Comparison of ENCODE assay signal across 21 cellular contexts in genomic region chr6:159999240-159999671, GRCh38. TPM values are rescaled to one million over a fixed set of nuclear protein-coding genes. Genes with fewer than 3 reads are reported as not detected.
DNase-seq lines count a peak whose midpoint lies in the region; ATAC-seq and TF ChIP-seq lines count a peak whose summit lies in the region.
"Had no signal": no experiment of that assay in that cellular context is flagged by ENCODE, and none has a peak within 500 bp of the region (broad histone marks: within the 10 kb centered on the region; RNA-seq: fewer than 3 reads in every experiment).

No MANE protein-coding gene starts in this region.

- TF ChIP-seq CTCF in IMR-90 (conservative IDR thresholded peaks at IDR 0.05; ENCODE audit: low read depth, low read length): no peak
- no peak for TF ChIP-seq CTCF in stomach (IDR thresholded peaks at IDR 0.05)

- H3K36me3 ChIP-seq in IMR-90 (ENCODE audit: control insufficient read depth, insufficient read depth, low read length): peaks cover 9% of the 10 kb centered on the region; the same call in 1 of the 2 replicates
- peaks cover 0 to 27% (median 10%) of the 10 kb centered on the region in 4 donors for H3K36me3 ChIP-seq in stomach

- H3K4ac ChIP-seq in IMR-90 (ENCODE audit: low read depth, low read length): no peak overlapping the region

- H4K91ac ChIP-seq in IMR-90 (ENCODE audit: insufficient read depth, low read depth, low read length): no peak overlapping the region

- no peak overlapping the region for H2BK120ac ChIP-seq in IMR-90 (ENCODE audit: low read depth, low read length)

- 0 out of 2 replicates have a peak, but pooled peaks have one; percentile 17 for ATAC-seq in IMR-90 (ENCODE audit: low read depth)
- no peak for ATAC-seq in natural killer cell treated with Interleukin-12 subunit alpha and Interleukin-12 subunit beta and Interleukin-15 and Interleukin-18, amount 100 ng/mL, for 72 hours

- no peak for TF ChIP-seq POLR2A in IMR-90 (IDR thresholded peaks at IDR 0.05; ENCODE audit: low read depth, low read length)
- no peak for TF ChIP-seq POLR2A in stomach (IDR thresholded peaks at IDR 0.05)

- H3K27ac ChIP-seq in IMR-90 (ENCODE audit: insufficient read depth, low read length): no peak overlapping the region
- no peak overlapping the region for H3K27ac ChIP-seq in stomach
- H3K27ac ChIP-seq: HL-60, right lobe of liver had no signal

- peaks cover 24% of the 10 kb centered on the region for H3K4me1 Mint-ChIP-seq in T-helper 2 cell treated with Interferon-gamma antibody and Interleukin-4, amounts not matched to agents 5 μg/mL and 100 μg/mL, for 36 hours (ENCODE audit: low read depth)
- H3K4me1 Mint-ChIP-seq in activated naive CD8-positive, alpha-beta T cell treated with anti-CD3 and anti-CD28 coated beads for 36 hours: peaks cover 47% of the 10 kb centered on the region
- H3K4me1 Mint-ChIP-seq in natural killer cell treated with Interleukin-12 subunit alpha and Interleukin-12 subunit beta and Interleukin-15 and Interleukin-18, amount 100 ng/mL, for 72 hours (ENCODE audit: low read depth in 2 of 2): peaks cover 64 to 72% of the 10 kb centered on the region in 2 donors

- no peak overlapping the region for H4K8ac ChIP-seq in IMR-90 (ENCODE audit: low read depth in 2 of 2, low read length in 2 of 2)

- WGBS in IMR-90 (ENCODE audit: extremely low coverage in 2 of 2, insufficient read length in 1 of 2), 2 experiments: 100% methylated on average over 1 of the region's 6 CpGs; no CpG with 5 or more reads in 1 of the 2 experiments
- WGBS in stomach, 5 donors: 81 to 94% (median 87%) methylated on average over 6 of the region's 6 CpGs

- no peak overlapping the region for H2AK9ac ChIP-seq in IMR-90 (replicated peaks; ENCODE audit: low read depth, low read length, poor library complexity)

- intact Hi-C loops in IMR-90 (cut with micrococcal nuclease): no loop called here
- intact Hi-C loops in stomach (cut with DNase I; ENCODE audit: low total_unique reads): no loop called here

- no peak overlapping the region for H2BK20ac ChIP-seq in IMR-90 (ENCODE audit: low read depth, low read length)

- no peak overlapping the region for H3K4me2 ChIP-seq in IMR-90 (ENCODE audit: low read depth, low read length)

- H3K4me1 ChIP-seq in IMR-90 (ENCODE audit: control insufficient read depth, insufficient read depth, low read length): no peaks in the 10 kb centered on the region; the same call in 1 of the 2 replicates
- H3K4me1 ChIP-seq in stomach: peaks cover 0 to 28% (median 13%) of the 10 kb centered on the region in 4 donors

- dilution Hi-C loops in IMR-90 (cut with HindIII; ENCODE audit: low sequenced_read_pairs, unreplicated experiment): no loop called here

- H3K4me3 Mint-ChIP-seq in T-helper 2 cell treated with Interferon-gamma antibody and Interleukin-4, amounts not matched to agents 5 μg/mL and 100 μg/mL, for 36 hours: no peak overlapping the region
- peak overlapping the region; percentile 44 for H3K4me3 Mint-ChIP-seq in activated naive CD8-positive, alpha-beta T cell treated with anti-CD3 and anti-CD28 coated beads for 36 hours
- H3K4me3 Mint-ChIP-seq in natural killer cell treated with Interleukin-12 subunit alpha and Interleukin-12 subunit beta and Interleukin-15 and Interleukin-18, amount 100 ng/mL, for 72 hours: peak overlapping the region; percentile 31
- H3K4me3 Mint-ChIP-seq: B cell, type B pancreatic cell had no signal

- peaks cover 9% of the 10 kb centered on the region; the same call in 1 of the 2 replicates for H3K9me1 ChIP-seq in IMR-90 (ENCODE audit: insufficient read depth, low read length)

- H3K27ac Mint-ChIP-seq in T-helper 2 cell treated with Interferon-gamma antibody and Interleukin-4, amounts not matched to agents 5 μg/mL and 100 μg/mL, for 36 hours: peak overlapping the region; percentile 18
- H3K27ac Mint-ChIP-seq in activated naive CD8-positive, alpha-beta T cell treated with anti-CD3 and anti-CD28 coated beads for 36 hours: peak overlapping the region; percentile 69
- H3K27ac Mint-ChIP-seq in natural killer cell treated with Interleukin-12 subunit alpha and Interleukin-12 subunit beta and Interleukin-15 and Interleukin-18, amount 100 ng/mL, for 72 hours: peak overlapping the region; percentile 21 to 90
- H3K27ac Mint-ChIP-seq: B cell, type B pancreatic cell had no signal

- no peak for TF ChIP-seq RAD21 in IMR-90 (IDR thresholded peaks at IDR 0.05; ENCODE audit: low read length)

- no peak overlapping the region for H2BK5ac ChIP-seq in IMR-90 (ENCODE audit: low read depth, low read length, poor library complexity, severe bottlenecking)

- H3K18ac ChIP-seq in IMR-90 (ENCODE audit: low read depth, low read length): no peak overlapping the region

- H2AFZ ChIP-seq in IMR-90 (replicated peaks; ENCODE audit: low read length, poor library complexity): no peak overlapping the region

- no peak for TF ChIP-seq EP300 in stomach (IDR thresholded peaks at IDR 0.05)

- in situ Hi-C loops in IMR-90 (cut with MboI; ENCODE audit: low sequenced_read_pairs): no loop called here

- H3K27me3 ChIP-seq in IMR-90 (ENCODE audit: control insufficient read depth, insufficient read depth, low read length) (no peaks in the 10 kb centered on the region), stomach (no peaks in the 10 kb centered on the region)
- H3K27me3 ChIP-seq: right lobe of liver had no signal

- BruUV-seq in IMR-90 (replicated peaks; lab: Mats Ljungman, UMichigan): no TSS peak

- POLR2A ChIA-PET in IMR-90 (lab: Charles Lee; ENCODE audit: unreplicated experiment): no interaction called here

- H2BK15ac ChIP-seq in IMR-90 (ENCODE audit: low read depth, low read length): no peak overlapping the region

- no peaks in the 10 kb centered on the region for H3K27me3 Mint-ChIP-seq in T-helper 2 cell treated with Interferon-gamma antibody and Interleukin-4, amounts not matched to agents 5 μg/mL and 100 μg/mL, for 36 hours (ENCODE audit: low read depth)
- no peaks in the 10 kb centered on the region for H3K27me3 Mint-ChIP-seq in activated naive CD8-positive, alpha-beta T cell treated with anti-CD3 and anti-CD28 coated beads for 36 hours
- H3K27me3 Mint-ChIP-seq in natural killer cell treated with Interleukin-12 subunit alpha and Interleukin-12 subunit beta and Interleukin-15 and Interleukin-18, amount 100 ng/mL, for 72 hours: no peaks in the 10 kb centered on the region
- H3K27me3 Mint-ChIP-seq: B cell, type B pancreatic cell had no signal

- no peak overlapping the region for H3K56ac ChIP-seq in IMR-90 (ENCODE audit: extremely low read depth, insufficient read depth, low read length)

- H3K9ac ChIP-seq in IMR-90 (ENCODE audit: low read depth, low read length): no peak overlapping the region

- no peak overlapping the region for H3K23ac ChIP-seq in IMR-90 (ENCODE audit: low read depth, low read length)

- peaks cover 37 to 71% of the 10 kb centered on the region in 2 experiments for H3K79me1 ChIP-seq in IMR-90 (ENCODE audit: low read depth in 1 of 2, low read length in 2 of 2)

- H2AK5ac ChIP-seq in IMR-90 (ENCODE audit: low read depth, low read length): no peak overlapping the region

- H3K9me3 Mint-ChIP-seq in T-helper 2 cell treated with Interferon-gamma antibody and Interleukin-4, amounts not matched to agents 5 μg/mL and 100 μg/mL, for 36 hours: peaks cover 6% of the 10 kb centered on the region
- H3K9me3 Mint-ChIP-seq in activated naive CD8-positive, alpha-beta T cell treated with anti-CD3 and anti-CD28 coated beads for 36 hours: peaks cover 12% of the 10 kb centered on the region
- H3K9me3 Mint-ChIP-seq in natural killer cell treated with Interleukin-12 subunit alpha and Interleukin-12 subunit beta and Interleukin-15 and Interleukin-18, amount 100 ng/mL, for 72 hours: peaks cover 6% of the 10 kb centered on the region

- peaks cover 42% of the 10 kb centered on the region for H3K36me3 Mint-ChIP-seq in T-helper 2 cell treated with Interferon-gamma antibody and Interleukin-4, amounts not matched to agents 5 μg/mL and 100 μg/mL, for 36 hours (ENCODE audit: low read depth)
- peaks cover 66% of the 10 kb centered on the region for H3K36me3 Mint-ChIP-seq in activated naive CD8-positive, alpha-beta T cell treated with anti-CD3 and anti-CD28 coated beads for 36 hours
- H3K36me3 Mint-ChIP-seq in natural killer cell treated with Interleukin-12 subunit alpha and Interleukin-12 subunit beta and Interleukin-15 and Interleukin-18, amount 100 ng/mL, for 72 hours: peaks cover 52% of the 10 kb centered on the region

- CTCF ChIA-PET in IMR-90 (lab: Yijun Ruan, JAX): no interaction called here

- H3K4me3 ChIP-seq in IMR-90 (ENCODE audit: insufficient read depth, low read depth, low read length) (no peak overlapping the region), stomach (no peak overlapping the region)
- H3K4me3 ChIP-seq: right lobe of liver had no signal

- H4K20me1 ChIP-seq in IMR-90 (ENCODE audit: insufficient read depth, low read length): peaks cover 57% of the 10 kb centered on the region

- no peaks in the 10 kb centered on the region for H3K9me3 ChIP-seq in IMR-90 (ENCODE audit: control insufficient read depth, insufficient read depth, low read length)
- no peaks in the 10 kb centered on the region for H3K9me3 ChIP-seq in stomach
- H3K9me3 ChIP-seq: right lobe of liver had no signal

- DNase-seq in T-helper 2 cell treated with Interferon-gamma antibody and Interleukin-4, amounts not matched to agents 5 μg/mL and 100 μg/mL, for 36 hours (ENCODE audit: low spot score): no peak
- no peak for DNase-seq in T-helper 2 cell
- DNase-seq in IMR-90: no peak
- no peak for DNase-seq in activated naive CD8-positive, alpha-beta T cell treated with anti-CD3 and anti-CD28 coated beads for 36 hours
- DNase-seq in natural killer cell treated with Interleukin-12 subunit alpha and Interleukin-12 subunit beta and Interleukin-15 and Interleukin-18, amount 100 ng/mL, for 72 hours (ENCODE audit: low spot score): no peak
- DNase-seq in SKM-1 treated with dmso at 0.1 percent for 144 hours (lab: John Stamatoyannopoulos, UW; ENCODE audit: unreplicated experiment): no peak
- DNase-seq in stomach: no peak
- no peak for DNase-seq in NAMALWA (ENCODE audit: low spot score)
- DNase-seq: 8988T; cerebellar nuclear complex; effector CD4-positive, alpha-beta T cell; KBM-7; NCI-H1105; NCI-H2107; NCI-H510A treated with DMSO at 0.1 percent for 48 hours; right lobe of liver; RPMI8226; stimulated activated naive CD4-positive, alpha-beta T cell treated with Interleukin-2 at 50 U/mL for 16 hours had no signal

- no peak overlapping the region for H4K5ac ChIP-seq in IMR-90 (ENCODE audit: low read depth, low read length)

- no peak overlapping the region for H3K14ac ChIP-seq in IMR-90 (replicated peaks; ENCODE audit: low read depth, low read length)

RNA-seq across cellular contexts. Expression of gene IGF2R, which starts 30.4 kb away (rescaled TPM):
- 33.2 and 38.6 TPM in 2 replicates for total RNA-seq in IMR-90 (2012; rRNA removed)
- 37.2 and 41.4 TPM in 2 replicates for polyA plus RNA-seq in IMR-90 (2012; rRNA removed)
- polyA plus RNA-seq in IMR-90 (2012; cell fraction: cytosol; rRNA removed): 20.4 and 27.1 TPM in 2 replicates
- polyA plus RNA-seq in IMR-90 (2012; cell fraction: nucleus; rRNA removed; ENCODE audit: low replicate concordance): 24.9 and 43.2 TPM in 2 replicates
- 10 to 100 TPM; 74.9 to 77.7 TPM for total RNA-seq in activated naive CD8-positive, alpha-beta T cell treated with anti-CD3 and anti-CD28 coated beads for 36 hours
- 100 to 1,000 TPM; 290 to 377 TPM for total RNA-seq in natural killer cell treated with Interleukin-12 subunit alpha and Interleukin-12 subunit beta and Interleukin-15 and Interleukin-18, amount 100 ng/mL, for 72 hours
- 10 to 100 TPM; 30.3 to 70.5 (median 43.4) TPM for total RNA-seq in stomach
- 1 to 10 TPM; 2.0 to 9.8 (median 7.7) TPM for polyA plus RNA-seq in stomach

Comparison
In these comparisons a context has a peak if more than half of its experiments do, and no peak if none do; other contexts are left out.
1. H3K27ac Mint-ChIP-seq: peak in every context shown above with its lines; median percentile 69 in activated naive CD8-positive, alpha-beta T cell treated with anti-CD3 and anti-CD28 coated beads for 36 hours; 56 in natural killer cell treated with Interleukin-12 subunit alpha and Interleukin-12 subunit beta and Interleukin-15 and Interleukin-18, amount 100 ng/mL, for 72 hours; 18 in T-helper 2 cell treated with Interferon-gamma antibody and Interleukin-4, amounts not matched to agents 5 μg/mL and 100 μg/mL, for 36 hours.